7 cellular contexts compared by ENCODE assay signal in genomic region chr5:159017787-159018186, GRCh38.
DNase-seq lines count a peak whose midpoint lies in the region; ATAC-seq and TF ChIP-seq lines count a peak whose summit lies in the region.

No MANE protein-coding gene starts in this region.

- H3K27ac ChIP-seq in smooth muscle cell (ENCODE audit: low read depth) (no peak overlapping the region), PC-9 (no peak overlapping the region)

- H3K36me3 ChIP-seq in smooth muscle cell (ENCODE audit: low read depth) = no peaks in the 10 kb centered on the region
- no peaks in the 10 kb centered on the region for H3K36me3 ChIP-seq in PC-9 (ENCODE audit: low read depth)

- intact Hi-C loops in PC-9 (cut with micrococcal nuclease; ENCODE audit: unreplicated experiment) = no loop called here

- 4% methylated on average over 4 of the region's 4 CpGs for WGBS in smooth muscle cell (ENCODE audit: low lambda C conversion rate)

- H3F3A ChIP-seq in smooth muscle cell (ENCODE audit: low read depth) (no peaks in the 10 kb centered on the region), PC-9 (ENCODE audit: insufficient read depth, low read depth) (no peaks in the 10 kb centered on the region)

- peak; percentile 53 for ATAC-seq in GM21723 (IDR thresholded peaks at IDR 0.05; ENCODE audit: unreplicated experiment)
- no peak for ATAC-seq in HG03442 (IDR thresholded peaks at IDR 0.05; ENCODE audit: unreplicated experiment)

- H3K4me2 ChIP-seq in smooth muscle cell (peak overlapping the region; percentile 1), PC-9 (no peak overlapping the region)

- BruUV-seq in PC-9 (replicated peaks; lab: Mats Ljungman, UMichigan) = no TSS peak

- H3K9me3 ChIP-seq in smooth muscle cell (replicated peaks; ENCODE audit: low read depth) (no peaks in the 10 kb centered on the region), PC-9 (ENCODE audit: insufficient read depth, low read depth) (no peaks in the 10 kb centered on the region)

- H3K9ac ChIP-seq in smooth muscle cell (ENCODE audit: low read depth) = no peak overlapping the region

- DNase-seq in NOMO-1 (lab: John Stamatoyannopoulos, UW; ENCODE audit: unreplicated experiment in 2 of 2) (peak; percentile 38 to 69), fibroblast of pulmonary artery (ENCODE audit: low read depth) (peak; percentile 89), smooth muscle cell (lab: John Stamatoyannopoulos, UW; ENCODE audit: unreplicated experiment) (no peak), PC-9 (no peak), NCI-H524 (lab: John Stamatoyannopoulos, UW) (no peak)

- POLR2A ChIA-PET in PC-9 (lab: Charles Lee; ENCODE audit: unreplicated experiment) = no interaction called here

- no peak for TF ChIP-seq CTCF in fibroblast of pulmonary artery (IDR thresholded peaks at IDR 0.05; ENCODE audit: low read length, missing control alignments)
- no peak for TF ChIP-seq CTCF in smooth muscle cell (IDR thresholded peaks at IDR 0.05; ENCODE audit: borderline replicate concordance, insufficient read depth, poor library complexity, severe bottlenecking)
- no peak for TF ChIP-seq CTCF in PC-9 (conservative IDR thresholded peaks at IDR 0.05)

- H3K4me1 ChIP-seq in smooth muscle cell (ENCODE audit: low read depth) = peaks cover 17% of the 10 kb centered on the region
- H3K4me1 ChIP-seq in PC-9 (replicated peaks; ENCODE audit: insufficient read depth) = no peaks in the 10 kb centered on the region

- H3K27me3 ChIP-seq in smooth muscle cell (ENCODE audit: low read depth) (no peaks in the 10 kb centered on the region), PC-9 (ENCODE audit: insufficient read depth, low read depth) (peaks cover 37% of the 10 kb centered on the region)

- CTCF ChIA-PET in PC-9 (lab: Charles Lee) = no interaction called here

- H4K20me1 ChIP-seq in smooth muscle cell (ENCODE audit: low read depth) (no peaks in the 10 kb centered on the region), PC-9 (ENCODE audit: insufficient read depth) (no peaks in the 10 kb centered on the region)

- no peak overlapping the region for H2AFZ ChIP-seq in smooth muscle cell (ENCODE audit: low read depth)
- no peak overlapping the region for H2AFZ ChIP-seq in PC-9

- H3K4me3 ChIP-seq in fibroblast of pulmonary artery (replicated peaks; ENCODE audit: low read depth, low read length) = no peak overlapping the region
- no peak overlapping the region for H3K4me3 ChIP-seq in smooth muscle cell
- H3K4me3 ChIP-seq in PC-9 = no peak overlapping the region

- no peaks in the 10 kb centered on the region for H3K9me2 ChIP-seq in PC-9 (ENCODE audit: insufficient read depth)

- H3K79me2 ChIP-seq in smooth muscle cell (ENCODE audit: low read depth) = no peaks in the 10 kb centered on the region
- no peaks in the 10 kb centered on the region for H3K79me2 ChIP-seq in PC-9 (ENCODE audit: low read depth)

Comparison
In these comparisons a context has a peak if more than half of its experiments do, and no peak if none do; other contexts are left out.
1. DNase-seq: peak in NOMO-1 (2 of 2) and fibroblast of pulmonary artery (single experiment); none in smooth muscle cell (single experiment), PC-9 (0 of 2) and NCI-H524 (0 of 2).